In the genomic region with DNA sequence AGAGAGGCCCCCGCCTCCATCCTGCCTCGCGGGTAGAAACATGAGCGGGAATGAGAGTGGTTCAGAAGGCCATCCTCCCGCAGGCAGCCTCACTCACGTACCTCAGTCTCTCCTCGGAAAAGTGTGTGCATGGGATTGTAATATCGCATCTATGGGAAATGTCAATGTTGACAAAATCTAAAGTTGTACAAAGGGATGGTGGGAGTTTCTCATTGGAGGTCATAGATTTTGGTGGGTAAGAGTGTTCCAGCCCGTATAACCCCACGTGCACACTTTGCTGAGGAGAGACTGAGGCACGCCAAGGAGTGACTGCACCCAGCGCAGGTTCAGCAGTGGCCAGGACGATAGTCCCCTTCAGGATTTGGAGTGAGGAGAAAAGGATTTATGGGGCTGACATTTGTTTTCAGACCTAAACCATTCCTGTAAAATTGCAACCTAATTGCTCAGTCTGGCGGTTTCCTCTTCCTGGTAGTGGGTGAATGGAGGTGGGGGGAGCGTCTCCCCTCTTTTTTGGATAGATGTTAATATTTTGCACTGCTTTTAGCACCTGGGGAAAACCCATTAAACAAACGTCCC, we compare ENCODE assay signal across 15 cellular contexts. TPM values are rescaled to one million over a fixed set of nuclear protein-coding genes. Genes with fewer than 3 reads are reported as not detected.
DNase-seq lines count a peak whose midpoint lies in the region; ATAC-seq, FAIRE-seq and TF ChIP-seq lines count a peak whose summit lies in the region.
"Had no signal": no experiment of that assay in that cellular context is flagged by ENCODE, and none has a peak within 500 bp of the region (broad histone marks: within the 10 kb centered on the region; RNA-seq: fewer than 3 reads in every experiment).

No MANE protein-coding gene starts in this region.

- no peak overlapping the region for H2AFZ ChIP-seq in GM23338
- H2AFZ ChIP-seq: PC-9 had no signal

- no peaks in the 10 kb centered on the region for H3K27me3 ChIP-seq in CD4-positive, CD25-positive, alpha-beta regulatory T cell (ENCODE audit: control insufficient read depth, insufficient read depth, low read length)
- no peaks in the 10 kb centered on the region for H3K27me3 ChIP-seq in GM23338 (ENCODE audit: insufficient read depth)
- H3K27me3 ChIP-seq in naive thymus-derived CD4-positive, alpha-beta T cell (ENCODE audit: control insufficient read depth in 2 of 2, insufficient read depth in 2 of 2, low read length in 2 of 2), result no peaks in the 10 kb centered on the region
- H3K27me3 ChIP-seq: ovary had no signal

- in situ Hi-C loops in KBM-7 (cut with MboI; ENCODE audit: low pct_unique_long_range_greater_than_20kb, low sequenced_read_pairs), result no loop called here

- intact Hi-C loops in activated T-helper 2 cell treated with anti-CD3 and anti-CD28 coated beads, Interferon-gamma antibody, Interleukin-2, Interleukin-4, amounts not matched to agents 10 μg/mL and 5 μg/mL and 100 μg/mL, durations not matched to agents 14 hours and 24 hours and 36 hours (cut with micrococcal nuclease), result loop anchor here (1.0 to 10.0 kb wide), 6 partner anchors 16 to 148 kb away; no protein-coding TSS in a partner anchor
- intact Hi-C loops in naive thymus-derived CD4-positive, alpha-beta T cell (cut with micrococcal nuclease), result loop anchor here in 1 of 2 donors (1.0 to 10.0 kb wide), 2 partner anchors 59 to 1322 kb away; partner anchors contain the start of gene GALNT2

- H3K4me3 Mint-ChIP-seq in CD4-positive, CD25-positive, alpha-beta regulatory T cell, result peak overlapping the region in 3 of 4 donors; percentile 30 to 64 (median 41)
- no peak overlapping the region for H3K4me3 Mint-ChIP-seq in GM23338
- peak overlapping the region; percentile 53 for H3K4me3 Mint-ChIP-seq in activated T-helper 2 cell treated with anti-CD3 and anti-CD28 coated beads, Interferon-gamma antibody, Interleukin-2, Interleukin-4, amounts not matched to agents 10 μg/mL and 5 μg/mL and 100 μg/mL, durations not matched to agents 14 hours and 24 hours and 36 hours (ENCODE audit: low read depth)
- H3K4me3 Mint-ChIP-seq in naive thymus-derived CD4-positive, alpha-beta T cell, result peak overlapping the region; percentile 28 to 85 (median 60)

- no peaks in the 10 kb centered on the region for H3K9me2 ChIP-seq in GM23338 (ENCODE audit: insufficient read depth)

- TF ChIP-seq CTCF in GM23338 (conservative IDR thresholded peaks at IDR 0.05; ENCODE audit: low read depth in 2 of 2), result no peak

- ATAC-seq in CD4-positive, CD25-positive, alpha-beta regulatory T cell (ENCODE audit: low read depth in 2 of 2), result no peak
- no peak; the same call in 2 of the 3 replicates for ATAC-seq in GM23338
- peak; percentile 42 for ATAC-seq in naive thymus-derived CD4-positive, alpha-beta T cell

- FAIRE-seq in GM12892 (lab: Jason Lieb, UNC), result no peak
- FAIRE-seq: small intestine had no signal

- H4K20me1 ChIP-seq in GM23338 (replicated peaks; ENCODE audit: insufficient read depth), result peaks cover 5% of the 10 kb centered on the region

- CTCF ChIA-PET in naive thymus-derived CD4-positive, alpha-beta T cell (lab: Charles Lee), result no interaction called here

- no peaks in the 10 kb centered on the region for H3K36me3 ChIP-seq in CD4-positive, CD25-positive, alpha-beta regulatory T cell (ENCODE audit: control insufficient read depth, insufficient read depth, low read length)
- no peaks in the 10 kb centered on the region for H3K36me3 ChIP-seq in GM23338 (ENCODE audit: insufficient read depth)
- no peaks in the 10 kb centered on the region for H3K36me3 ChIP-seq in naive thymus-derived CD4-positive, alpha-beta T cell (ENCODE audit: control insufficient read depth in 2 of 3, insufficient read depth in 3 of 3, low read length in 3 of 3)
- H3K36me3 ChIP-seq: ovary had no signal

- no peak for TF ChIP-seq POLR2A in GM12892 (IDR thresholded peaks at IDR 0.05; ENCODE audit: low read depth, low read length)

- peaks cover 0 to 2% (median 0%) of the 10 kb centered on the region in 7 donors for H3K9me3 Mint-ChIP-seq in CD4-positive, CD25-positive, alpha-beta regulatory T cell
- no peaks in the 10 kb centered on the region for H3K9me3 Mint-ChIP-seq in GM23338
- H3K9me3 Mint-ChIP-seq in activated T-helper 2 cell treated with anti-CD3 and anti-CD28 coated beads, Interferon-gamma antibody, Interleukin-2, Interleukin-4, amounts not matched to agents 10 μg/mL and 5 μg/mL and 100 μg/mL, durations not matched to agents 14 hours and 24 hours and 36 hours, result no peaks in the 10 kb centered on the region
- H3K9me3 Mint-ChIP-seq in naive thymus-derived CD4-positive, alpha-beta T cell, result no peaks in the 10 kb centered on the region
- H3K9me3 Mint-ChIP-seq: HFFc6 had no signal

- no peak overlapping the region for H3K27ac ChIP-seq in CD4-positive, CD25-positive, alpha-beta regulatory T cell (ENCODE audit: insufficient read depth, low read length, poor library complexity, severe bottlenecking)
- H3K27ac ChIP-seq in GM23338 (ENCODE audit: low read depth), result no peak overlapping the region
- no peak overlapping the region for H3K27ac ChIP-seq in naive thymus-derived CD4-positive, alpha-beta T cell (ENCODE audit: low read depth, low read length)
- H3K27ac ChIP-seq: lower lobe of right lung, ovary, PC-9 had no signal

- peaks cover 3% of the 10 kb centered on the region for H3K36me3 Mint-ChIP-seq in CD4-positive, CD25-positive, alpha-beta regulatory T cell
- peaks cover 2% of the 10 kb centered on the region; the same call in 2 of the 3 replicates for H3K36me3 Mint-ChIP-seq in GM23338 (ENCODE audit: low read depth)
- H3K36me3 Mint-ChIP-seq in activated T-helper 2 cell treated with anti-CD3 and anti-CD28 coated beads, Interferon-gamma antibody, Interleukin-2, Interleukin-4, amounts not matched to agents 10 μg/mL and 5 μg/mL and 100 μg/mL, durations not matched to agents 14 hours and 24 hours and 36 hours (ENCODE audit: low read depth), result peaks cover 3% of the 10 kb centered on the region
- peaks cover 0 to 6% (median 4%) of the 10 kb centered on the region in 5 donors for H3K36me3 Mint-ChIP-seq in naive thymus-derived CD4-positive, alpha-beta T cell

- no peak overlapping the region for H3K4me3 ChIP-seq in CD4-positive, CD25-positive, alpha-beta regulatory T cell (ENCODE audit: low read depth, low read length)
- no peak overlapping the region for H3K4me3 ChIP-seq in GM23338
- no peak overlapping the region for H3K4me3 ChIP-seq in naive thymus-derived CD4-positive, alpha-beta T cell (ENCODE audit: low read length)
- H3K4me3 ChIP-seq: lower lobe of right lung, ovary, PC-9 had no signal

- H3K27ac Mint-ChIP-seq in CD4-positive, CD25-positive, alpha-beta regulatory T cell, result peak overlapping the region; percentile 35 to 78 (median 52)
- no peak overlapping the region; the same call in 1 of the 2 replicates for H3K27ac Mint-ChIP-seq in GM23338
- peak overlapping the region; percentile 70 for H3K27ac Mint-ChIP-seq in activated T-helper 2 cell treated with anti-CD3 and anti-CD28 coated beads, Interferon-gamma antibody, Interleukin-2, Interleukin-4, amounts not matched to agents 10 μg/mL and 5 μg/mL and 100 μg/mL, durations not matched to agents 14 hours and 24 hours and 36 hours
- peak overlapping the region in 5 of 9 donors; percentile 60 to 84 (median 71) for H3K27ac Mint-ChIP-seq in naive thymus-derived CD4-positive, alpha-beta T cell

- peaks cover 75% of the 10 kb centered on the region for H3K79me2 ChIP-seq in GM23338 (replicated peaks; ENCODE audit: insufficient read depth)

- DNase-seq in CD4-positive, CD25-positive, alpha-beta regulatory T cell, result no peak
- DNase-seq in GM23338 (ENCODE audit: low spot score) (no peak), COR-L47 (lab: John Stamatoyannopoulos, UW) (no peak), KBM-7 (no peak), GM19240 (ENCODE audit: insufficient read length, low spot score) (no peak), GM12892 (ENCODE audit: insufficient read length) (no peak)
- no peak for DNase-seq in activated T-helper 2 cell treated with anti-CD3 and anti-CD28 coated beads, Interferon-gamma antibody, Interleukin-2, Interleukin-4, amounts not matched to agents 10 μg/mL and 5 μg/mL and 100 μg/mL, durations not matched to agents 14 hours and 24 hours and 36 hours (ENCODE audit: low spot score)
- no peak for DNase-seq in naive thymus-derived CD4-positive, alpha-beta T cell
- DNase-seq: amniotic stem cell, HFFc6, NCI-H1092, ovary, PC-9, small intestine had no signal

- no peaks in the 10 kb centered on the region for H3K9me3 ChIP-seq in CD4-positive, CD25-positive, alpha-beta regulatory T cell (ENCODE audit: control insufficient read depth in 2 of 2, low read length in 2 of 2)
- no peaks in the 10 kb centered on the region for H3K9me3 ChIP-seq in naive thymus-derived CD4-positive, alpha-beta T cell (ENCODE audit: control insufficient read depth in 2 of 3, low read length in 3 of 3)
- H3K9me3 ChIP-seq: lower lobe of right lung, ovary had no signal

- H3K4me1 Mint-ChIP-seq in CD4-positive, CD25-positive, alpha-beta regulatory T cell, result peaks cover 31 to 63% (median 39%) of the 10 kb centered on the region in 4 donors
- H3K4me1 Mint-ChIP-seq in GM23338, result peaks cover 48% of the 10 kb centered on the region
- H3K4me1 Mint-ChIP-seq in activated T-helper 2 cell treated with anti-CD3 and anti-CD28 coated beads, Interferon-gamma antibody, Interleukin-2, Interleukin-4, amounts not matched to agents 10 μg/mL and 5 μg/mL and 100 μg/mL, durations not matched to agents 14 hours and 24 hours and 36 hours (ENCODE audit: low read depth), result peaks cover 64% of the 10 kb centered on the region
- peaks cover 39 to 72% (median 62%) of the 10 kb centered on the region in 7 donors for H3K4me1 Mint-ChIP-seq in naive thymus-derived CD4-positive, alpha-beta T cell

- no peaks in the 10 kb centered on the region for H3K27me3 Mint-ChIP-seq in CD4-positive, CD25-positive, alpha-beta regulatory T cell
- peaks cover 8% of the 10 kb centered on the region for H3K27me3 Mint-ChIP-seq in GM23338 (ENCODE audit: insufficient read depth, low read depth, poor library complexity)
- no peaks in the 10 kb centered on the region for H3K27me3 Mint-ChIP-seq in activated T-helper 2 cell treated with anti-CD3 and anti-CD28 coated beads, Interferon-gamma antibody, Interleukin-2, Interleukin-4, amounts not matched to agents 10 μg/mL and 5 μg/mL and 100 μg/mL, durations not matched to agents 14 hours and 24 hours and 36 hours (ENCODE audit: low read depth)
- no peaks in the 10 kb centered on the region for H3K27me3 Mint-ChIP-seq in naive thymus-derived CD4-positive, alpha-beta T cell

- H3K4me1 ChIP-seq in CD4-positive, CD25-positive, alpha-beta regulatory T cell (ENCODE audit: control insufficient read depth, insufficient read depth, low read length, poor library complexity, severe bottlenecking), result peaks cover 7% of the 10 kb centered on the region
- H3K4me1 ChIP-seq in GM23338 (ENCODE audit: insufficient read depth), result peaks cover 23% of the 10 kb centered on the region; the same call in 1 of the 2 replicates
- peaks cover 9 to 17% of the 10 kb centered on the region in 2 donors for H3K4me1 ChIP-seq in naive thymus-derived CD4-positive, alpha-beta T cell (ENCODE audit: control insufficient read depth in 2 of 2, insufficient read depth in 2 of 2, low read length in 2 of 2)

- POLR2A ChIA-PET in naive thymus-derived CD4-positive, alpha-beta T cell (lab: Charles Lee), result interaction anchor here (0.6 kb wide), 2 partner anchors 12 to 446 kb away, joined by 3 to 8 read pairs; no protein-coding TSS in a partner anchor

- H3F3A ChIP-seq in GM23338 (replicated peaks; ENCODE audit: low read depth), result no peaks in the 10 kb centered on the region

- peak overlapping the region; percentile 31 for H3K4me2 ChIP-seq in GM23338
- H3K4me2 ChIP-seq: PC-9 had no signal

RNA-seq across cellular contexts. Expression of gene GALNT2, which starts 59.6 kb away (rescaled TPM):
- total RNA-seq in CD4-positive, CD25-positive, alpha-beta regulatory T cell, result 15.8 TPM
- polyA plus RNA-seq in CD4-positive, CD25-positive, alpha-beta regulatory T cell, result 10 to 100 TPM; 10.9 to 13.4 (median 12.3) TPM
- total RNA-seq in GM23338 (2014; rRNA removed; shearing (Covaris generic)), result 37.2 and 48.3 TPM in 2 replicates
- polyA plus RNA-seq in GM23338 (2016; fragmentation: Nextera tagmentation; extraction: Ambion mirVana), result 17.8 and 19.2 TPM in 2 replicates
- total RNA-seq in activated T-helper 2 cell treated with anti-CD3 and anti-CD28 coated beads, Interferon-gamma antibody, Interleukin-2, Interleukin-4, amounts not matched to agents 10 μg/mL and 5 μg/mL and 100 μg/mL, durations not matched to agents 14 hours and 24 hours and 36 hours, result 58.9 and 59.3 TPM in 2 replicates
- total RNA-seq in naive thymus-derived CD4-positive, alpha-beta T cell, result 10 to 100 TPM; 18.7 to 32.7 (median 26.4) TPM
- polyA plus RNA-seq in naive thymus-derived CD4-positive, alpha-beta T cell, result 10 to 100 TPM; 12.0 to 13.1 TPM
- 12.8 TPM for polyA plus RNA-seq in GM12892 (2012; ENCODE audit: missing spikeins)
